Comparison of ENCODE assay signal across 1 cellular context in the genomic region with DNA sequence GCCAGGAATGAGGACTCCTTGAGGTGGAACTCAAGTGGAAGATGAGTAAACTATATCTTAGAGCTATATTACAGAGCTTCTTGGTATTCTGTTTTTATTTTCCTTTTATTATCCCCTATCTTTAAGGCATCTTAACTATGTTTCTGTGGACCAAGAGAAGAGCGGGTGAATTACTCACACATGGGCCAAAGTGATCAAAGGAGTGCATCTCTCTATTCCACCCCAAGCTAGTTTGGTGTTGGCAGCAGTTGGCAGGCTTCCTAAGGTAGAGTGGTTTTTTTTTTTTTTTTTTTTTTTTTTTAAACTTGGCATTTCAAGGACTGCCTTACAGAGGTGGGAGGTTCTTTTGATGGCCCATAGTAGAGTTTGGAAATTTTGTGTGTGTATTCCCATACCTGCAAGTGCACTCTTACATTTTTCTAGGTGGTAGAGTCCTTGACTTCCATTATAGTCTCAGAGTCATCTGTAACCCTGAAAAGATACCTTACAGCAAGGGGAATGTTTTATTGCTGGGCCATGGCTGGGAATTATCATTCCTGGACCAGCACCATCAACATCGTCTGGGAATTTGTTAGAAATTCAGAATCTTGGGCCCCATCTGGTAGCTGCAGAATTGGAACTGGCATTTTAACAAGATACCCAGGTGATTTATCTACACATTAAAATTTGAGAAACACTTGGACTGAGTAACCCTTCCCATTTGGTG.
TF ChIP-seq lines count a peak whose summit lies in the region.

No MANE protein-coding gene starts in this region.

TF ChIP-seq in IMR-90, 13 proteins besides CTCF, POLR2A, EP300 and RAD21:
- TF ChIP-seq MAZ (IDR thresholded peaks at IDR 0.05; ENCODE audit: borderline replicate concordance, low read depth, low read length), result no peak
- TF ChIP-seq RCOR1 (IDR thresholded peaks at IDR 0.05; ENCODE audit: insufficient replicate concordance, low read length), result no peak
- no peak for TF ChIP-seq CEBPB (IDR thresholded peaks at IDR 0.05; ENCODE audit: low read depth, low read length)
- no peak for TF ChIP-seq MAFK (IDR thresholded peaks at IDR 0.05; ENCODE audit: low read depth, low read length)
- TF ChIP-seq SMC3 (IDR thresholded peaks at IDR 0.05; ENCODE audit: low read depth, low read length), result no peak
- no peak for TF ChIP-seq MXI1 (IDR thresholded peaks at IDR 0.05; ENCODE audit: borderline replicate concordance, low read depth, low read length)
- no peak for TF ChIP-seq NFE2L2 (IDR thresholded peaks at IDR 0.05; ENCODE audit: low read depth, low read length)
- TF ChIP-seq FOS (IDR thresholded peaks at IDR 0.05; ENCODE audit: low read depth, low read length), result no peak
- no peak for TF ChIP-seq BHLHE40 (IDR thresholded peaks at IDR 0.05; ENCODE audit: low read depth, low read length)
- TF ChIP-seq, protein P1, sequence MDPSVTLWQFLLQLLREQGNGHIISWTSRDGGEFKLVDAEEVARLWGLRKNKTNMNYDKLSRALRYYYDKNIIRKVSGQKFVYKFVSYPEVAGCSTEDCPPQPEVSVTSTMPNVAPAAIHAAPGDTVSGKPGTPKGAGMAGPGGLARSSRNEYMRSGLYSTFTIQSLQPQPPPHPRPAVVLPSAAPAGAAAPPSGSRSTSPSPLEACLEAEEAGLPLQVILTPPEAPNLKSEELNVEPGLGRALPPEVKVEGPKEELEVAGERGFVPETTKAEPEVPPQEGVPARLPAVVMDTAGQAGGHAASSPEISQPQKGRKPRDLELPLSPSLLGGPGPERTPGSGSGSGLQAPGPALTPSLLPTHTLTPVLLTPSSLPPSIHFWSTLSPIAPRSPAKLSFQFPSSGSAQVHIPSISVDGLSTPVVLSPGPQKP (IDR thresholded peaks at IDR 0.05; ENCODE audit: borderline replicate concordance, low read depth, low read length), result no peak
- no peak for TF ChIP-seq CHD1 (IDR thresholded peaks at IDR 0.05; ENCODE audit: low read depth, low read length)
- TF ChIP-seq, protein P2, sequence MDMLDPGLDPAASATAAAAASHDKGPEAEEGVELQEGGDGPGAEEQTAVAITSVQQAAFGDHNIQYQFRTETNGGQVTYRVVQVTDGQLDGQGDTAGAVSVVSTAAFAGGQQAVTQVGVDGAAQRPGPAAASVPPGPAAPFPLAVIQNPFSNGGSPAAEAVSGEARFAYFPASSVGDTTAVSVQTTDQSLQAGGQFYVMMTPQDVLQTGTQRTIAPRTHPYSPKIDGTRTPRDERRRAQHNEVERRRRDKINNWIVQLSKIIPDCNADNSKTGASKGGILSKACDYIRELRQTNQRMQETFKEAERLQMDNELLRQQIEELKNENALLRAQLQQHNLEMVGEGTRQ (IDR thresholded peaks at IDR 0.05; ENCODE audit: low read depth, low read length), result no peak
- TF ChIP-seq RFX5 (IDR thresholded peaks at IDR 0.05; ENCODE audit: low read depth, low read length), result no peak
